In the genomic region with DNA sequence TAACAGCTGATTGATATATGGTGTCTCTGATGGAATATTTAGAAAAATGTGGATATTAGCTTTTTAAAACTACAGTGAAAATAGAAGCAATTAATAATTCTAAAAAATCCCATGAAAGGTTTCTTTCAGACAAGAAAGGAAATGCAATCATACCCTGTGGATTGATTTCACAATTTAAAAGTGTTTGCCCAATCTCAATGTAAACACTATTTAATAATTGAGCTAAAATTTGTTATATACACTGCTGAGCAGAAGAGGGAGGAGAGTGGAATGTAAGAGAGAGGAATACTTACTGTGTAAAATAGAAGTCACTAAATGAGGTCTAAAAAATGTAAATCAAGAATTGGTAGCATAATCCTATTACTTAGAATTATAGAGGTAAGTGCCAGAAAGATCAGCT, we compare ENCODE assay signal across 25 cellular contexts.
"Had no signal": no experiment of that assay in that cellular context is flagged by ENCODE, and none has a peak within 500 bp of the region (broad histone marks: within the 10 kb centered on the region; RNA-seq: fewer than 3 reads in every experiment).

No MANE protein-coding gene starts in this region.

- H3K27ac ChIP-seq: adrenal gland, SJSA1 had no signal

- H3K4me1 ChIP-seq: adrenal gland had no signal

- H3K9me3 Mint-ChIP-seq: activated B cell treated with CpG ODN at 0.5 μM for 24 hours; activated CD4-positive, alpha-beta memory T cell treated with anti-CD3 and anti-CD28 coated beads, Interleukin-2, amount 10 ng/mL, durations not matched to agents 7 days and 5 days; activated CD4-positive, alpha-beta T cell treated with anti-CD3 and anti-CD28 coated beads, Interleukin-2, amount 10 ng/mL, durations not matched to agents 7 days and 5 days; activated naive CD8-positive, alpha-beta T cell treated with anti-CD3 and anti-CD28 coated beads, Interleukin-2, amount 10 ng/mL, durations not matched to agents 7 days and 5 days; activated T-cell treated with anti-CD3 and anti-CD28 coated beads, Interleukin-2, amount 50 U/mL, for 72 hours; central memory CD8-positive, alpha-beta T cell had no signal

- H3K36me3 ChIP-seq: adrenal gland, SJSA1 had no signal

- H3K9me3 ChIP-seq: adrenal gland, SJSA1 had no signal

- DNase-seq: activated B cell treated with CpG ODN at 0.5 μM for 24 hours; activated CD4-positive, alpha-beta memory T cell treated with anti-CD3 and anti-CD28 coated beads, Interleukin-2, amount 10 ng/mL, durations not matched to agents 7 days and 5 days; activated CD4-positive, alpha-beta T cell treated with anti-CD3 and anti-CD28 coated beads for 1 hour; activated CD4-positive, alpha-beta T cell treated with anti-CD3 and anti-CD28 coated beads, Interleukin-2, amount 10 ng/mL, durations not matched to agents 7 days and 5 days; activated CD8-positive, alpha-beta memory T cell treated with anti-CD3 and anti-CD28 coated beads, Interleukin-2, amount 50 U/mL, for 4 hours; activated naive CD4-positive, alpha-beta T cell treated with anti-CD3 and anti-CD28 coated beads, Interleukin-2, amount 50 U/mL, for 16 hours; activated naive CD8-positive, alpha-beta T cell treated with anti-CD3 and anti-CD28 coated beads, Interleukin-2, amount 10 ng/mL, durations not matched to agents 7 days and 5 days; activated T-cell treated with anti-CD3 and anti-CD28 coated beads, Interleukin-2, amount 50 U/mL, for 72 hours; adrenal gland; anterior cingulate cortex; NCI-H1105 treated with DMSO at 0.1 percent for 48 hours; NCI-H1436 treated with DMSO at 0.1 percent for 48 hours; NCI-H1930; NCI-H2171; NCI-H2227 treated with DMSO at 0.1 percent for 48 hours; NCI-H446 treated with DMSO at 0.1 percent for 48 hours; NCI-H524 treated with DMSO at 0.1 percent for 48 hours; NCI-H774; NK-92 treated with Interleukin-12 subunit alpha and Interleukin-12 subunit beta, amount 100 ng/mL, for 24 hours; OCI-M1; SHP77; T-helper 17 cell; T-helper 9 cell had no signal

- ATAC-seq: activated T-cell treated with anti-CD3 and anti-CD28 coated beads, Interleukin-2, amount 50 U/mL, for 72 hours; T-helper 17 cell had no signal

- H3K27ac Mint-ChIP-seq: activated B cell treated with CpG ODN at 0.5 μM for 24 hours; activated CD4-positive, alpha-beta memory T cell treated with anti-CD3 and anti-CD28 coated beads, Interleukin-2, amount 10 ng/mL, durations not matched to agents 7 days and 5 days; activated CD4-positive, alpha-beta T cell treated with anti-CD3 and anti-CD28 coated beads, Interleukin-2, amount 10 ng/mL, durations not matched to agents 7 days and 5 days; activated naive CD8-positive, alpha-beta T cell treated with anti-CD3 and anti-CD28 coated beads, Interleukin-2, amount 10 ng/mL, durations not matched to agents 7 days and 5 days; activated T-cell treated with anti-CD3 and anti-CD28 coated beads, Interleukin-2, amount 50 U/mL, for 72 hours; T-helper 17 cell had no signal

- H3K4me1 Mint-ChIP-seq: activated B cell treated with CpG ODN at 0.5 μM for 24 hours; activated CD4-positive, alpha-beta T cell treated with anti-CD3 and anti-CD28 coated beads, Interleukin-2, amount 10 ng/mL, durations not matched to agents 7 days and 5 days; activated naive CD8-positive, alpha-beta T cell treated with anti-CD3 and anti-CD28 coated beads, Interleukin-2, amount 10 ng/mL, durations not matched to agents 7 days and 5 days; central memory CD8-positive, alpha-beta T cell had no signal

- H3K27me3 ChIP-seq: adrenal gland, SJSA1 had no signal

- H3K36me3 Mint-ChIP-seq: activated naive CD8-positive, alpha-beta T cell treated with anti-CD3 and anti-CD28 coated beads, Interleukin-2, amount 10 ng/mL, durations not matched to agents 7 days and 5 days had no signal

- H3K4me3 ChIP-seq: adrenal gland, SJSA1 had no signal

- H3K4me3 Mint-ChIP-seq: activated B cell treated with CpG ODN at 0.5 μM for 24 hours; activated CD4-positive, alpha-beta memory T cell treated with anti-CD3 and anti-CD28 coated beads, Interleukin-2, amount 10 ng/mL, durations not matched to agents 7 days and 5 days; activated CD4-positive, alpha-beta T cell treated with anti-CD3 and anti-CD28 coated beads, Interleukin-2, amount 10 ng/mL, durations not matched to agents 7 days and 5 days; activated naive CD8-positive, alpha-beta T cell treated with anti-CD3 and anti-CD28 coated beads, Interleukin-2, amount 10 ng/mL, durations not matched to agents 7 days and 5 days; activated T-cell treated with anti-CD3 and anti-CD28 coated beads, Interleukin-2, amount 50 U/mL, for 72 hours; central memory CD8-positive, alpha-beta T cell; T-helper 17 cell had no signal

- H3K27me3 Mint-ChIP-seq: activated B cell treated with CpG ODN at 0.5 μM for 24 hours; central memory CD8-positive, alpha-beta T cell had no signal
